Comparison of ENCODE assay signal across 8 cellular contexts in the genomic region with DNA sequence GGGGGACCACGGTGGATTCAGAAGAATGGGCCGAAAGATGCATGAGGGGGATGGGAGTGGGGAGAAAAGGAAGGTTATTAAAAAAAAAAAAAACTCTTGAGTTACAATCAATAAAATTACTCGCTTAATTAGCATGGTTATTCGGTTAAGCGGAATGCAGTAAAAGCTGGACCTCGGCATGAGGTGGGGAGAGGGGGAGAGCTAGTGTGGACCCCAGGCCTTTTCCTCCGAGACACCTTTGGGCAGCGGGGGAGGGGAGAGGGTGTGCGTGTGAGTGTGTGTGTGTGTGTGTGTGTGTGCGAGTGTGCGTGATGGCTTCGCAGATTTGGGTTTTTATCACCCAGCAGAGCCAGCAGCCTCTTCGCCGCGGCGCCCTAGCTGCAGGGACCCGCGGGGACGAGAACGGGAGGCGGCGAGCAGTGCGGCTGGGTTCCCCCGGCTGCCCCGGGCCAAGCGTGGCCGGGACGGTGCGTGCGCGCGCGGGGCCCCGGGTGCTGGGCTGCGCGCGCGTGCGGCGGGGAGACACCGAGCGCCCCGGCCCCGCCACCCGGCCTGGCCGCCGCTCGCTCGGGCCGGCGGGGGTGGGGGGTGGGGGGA. TPM values are rescaled to one million over a fixed set of nuclear protein-coding genes. Genes with fewer than 3 reads are reported as not detected.
DNase-seq lines count a peak whose midpoint lies in the region; ATAC-seq and TF ChIP-seq lines count a peak whose summit lies in the region.

No MANE protein-coding gene starts in this region.

- H3K4me3 ChIP-seq in fibroblast of lung (replicated peaks in 1 of 4; ENCODE audit: control extremely low read depth in 1 of 4, insufficient read depth in 1 of 4, low read depth in 3 of 4, low read length in 4 of 4), result peak overlapping the region; percentile 57 to 86 (median 74)
- peak overlapping the region; percentile 71 for H3K4me3 ChIP-seq in retinal pigment epithelial cell (ENCODE audit: low read length)

- TF ChIP-seq CTCF in fibroblast of lung (conservative IDR thresholded peaks at IDR 0.05 in 1 of 2, IDR thresholded peaks at IDR 0.05 in 1 of 2; ENCODE audit: low read depth in 1 of 2, low read length in 2 of 2) (no peak), retinal pigment epithelial cell (conservative IDR thresholded peaks at IDR 0.05; ENCODE audit: low read depth, low read length) (no peak)

- no peaks in the 10 kb centered on the region for H3K27me3 ChIP-seq in fibroblast of lung (ENCODE audit: control insufficient read depth, insufficient read depth, low read length)

- in situ Hi-C loops in SK-MEL-5 (cut with HindIII; ENCODE audit: low pct_unique_long_range_greater_than_20kb, low sequenced_read_pairs), result loop anchor here (10.0 kb wide), 1 partner anchor 116 kb away; a partner anchor contains a TSS

- peaks cover 74% of the 10 kb centered on the region for H3K79me2 ChIP-seq in fibroblast of lung (ENCODE audit: control insufficient read depth, insufficient read depth, low read length)

- DNase-seq in SK-MEL-5 (ENCODE audit: low read depth, low spot score) (peak; percentile 40), fibroblast of lung (ENCODE audit: low read depth in 2 of 2) (peak in 1 of 2 donors; percentile 54), retinal pigment epithelial cell (ENCODE audit: low read depth) (no peak), SKM-1 (lab: John Stamatoyannopoulos, UW; ENCODE audit: unreplicated experiment) (no peak), epidermal melanocyte (ENCODE audit: insufficient read length, low spot score) (no peak), NCI-H1092 treated with DMSO at 0.1 percent for 48 hours (lab: John Stamatoyannopoulos, UW) (no peak)

- H3K9ac ChIP-seq in ES-I3 (ENCODE audit: low read depth, low read length), result peak overlapping the region; percentile 70
- peak overlapping the region; percentile 94 for H3K9ac ChIP-seq in fibroblast of lung (ENCODE audit: insufficient read depth, low read length)

- H3K36me3 ChIP-seq in ES-I3 (ENCODE audit: insufficient read depth, low read length) (no peaks in the 10 kb centered on the region), fibroblast of lung (ENCODE audit: control insufficient read depth, insufficient read depth, low read length) (no peaks in the 10 kb centered on the region)

- H3K4me1 ChIP-seq in ES-I3 (ENCODE audit: insufficient read depth, low read length) (peaks cover 22% of the 10 kb centered on the region), fibroblast of lung (ENCODE audit: control insufficient read depth, extremely low read depth, insufficient read depth, low read length) (peaks cover 34% of the 10 kb centered on the region)

- peak overlapping the region; percentile 96 for H3K4me2 ChIP-seq in fibroblast of lung (ENCODE audit: extremely low read depth, insufficient read depth, low read length)

- H4K20me1 ChIP-seq in fibroblast of lung (ENCODE audit: control insufficient read depth, extremely low read depth, insufficient read depth, low read length), result no peaks in the 10 kb centered on the region

- H3K9me3 ChIP-seq in ES-I3 (ENCODE audit: control insufficient read depth, insufficient read depth, low read length) (no peaks in the 10 kb centered on the region), fibroblast of lung (ENCODE audit: control insufficient read depth, insufficient read depth, low read depth, low read length) (no peaks in the 10 kb centered on the region)

- H2AFZ ChIP-seq in fibroblast of lung (ENCODE audit: low read length), result no peak overlapping the region

- no peak for ATAC-seq in GM18517 (IDR thresholded peaks at IDR 0.05; ENCODE audit: unreplicated experiment)

- peak overlapping the region; percentile 95 for H3K27ac ChIP-seq in fibroblast of lung (ENCODE audit: insufficient read depth, low read length)

RNA-seq across cellular contexts. Expression of a gene that starts 3.7 kb away (rescaled TPM):
- total RNA-seq in SK-MEL-5 (2014; rRNA removed; shearing (Covaris generic)), result 15.4 and 19.1 TPM in 2 replicates
- 64.9 and 83.0 TPM in 2 replicates for polyA plus RNA-seq in SK-MEL-5 (2015; cell fraction: cytosol; rRNA removed)
- polyA plus RNA-seq in SK-MEL-5 (2015; cell fraction: nucleus; rRNA removed), result 202 and 203 TPM in 2 replicates
- 3.9 and 7.3 TPM in 2 replicates for total RNA-seq in fibroblast of lung
- polyA plus RNA-seq in fibroblast of lung, result 1.5 and 1.8 TPM in 2 replicates
- polyA plus RNA-seq in fibroblast of lung (2012), result 6.8 and 7.2 TPM in 2 replicates
- polyA minus RNA-seq in fibroblast of lung (ENCODE audit: low replicate concordance), result 6.3 and 8.6 TPM in 2 replicates
